In genomic region chr1:247386695-247387094, GRCh38 we compare ENCODE assay signal across 1 cellular context.
TF ChIP-seq lines count a peak whose summit lies in the region.

No MANE protein-coding gene starts in this region.

TF ChIP-seq in H1, 55 proteins besides CTCF, POLR2A, EP300 and RAD21:
- TF ChIP-seq BACH1 (IDR thresholded peaks at IDR 0.05; ENCODE audit: low read length) (peak; percentile 56), TAF7 (optimal IDR thresholded peaks at IDR 0.05; ENCODE audit: borderline replicate concordance, low read depth, low read length) (no peak), POLR2AphosphoS5 (IDR thresholded peaks at IDR 0.05; ENCODE audit: low read depth, low read length) (no peak), HDAC6 (IDR thresholded peaks at IDR 0.05; ENCODE audit: low read depth, low read length) (no peak), RBBP5 (IDR thresholded peaks at IDR 0.05; ENCODE audit: borderline replicate concordance, low read depth, low read length) (no peak), TCF12 (IDR thresholded peaks at IDR 0.05; ENCODE audit: low read depth, low read length) (no peak), EZH2 (IDR thresholded peaks at IDR 0.05; ENCODE audit: low read depth, low read length, severe bottlenecking) (no peak), BRCA1 (IDR thresholded peaks at IDR 0.05; ENCODE audit: low read depth, low read length) (no peak), KDM1A (IDR thresholded peaks at IDR 0.05; ENCODE audit: borderline replicate concordance, low read length) (no peak), MAFK (IDR thresholded peaks at IDR 0.05; ENCODE audit: low read depth, low read length) (peak; percentile 40; the same call in 1 of the 2 replicates), CBX8 (IDR thresholded peaks at IDR 0.05; ENCODE audit: borderline replicate concordance, low read depth, low read length) (no peak)
